Comparison of ENCODE assay signal across 8 cellular contexts in genomic region chr19:32066056-32066455, GRCh38.
"Had no signal": no experiment of that assay in that cellular context is flagged by ENCODE, and none has a peak within 500 bp of the region (broad histone marks: within the 10 kb centered on the region; RNA-seq: fewer than 3 reads in every experiment).

No MANE protein-coding gene starts in this region.

- H3K9me3 Mint-ChIP-seq: GM23338, H9 had no signal

- FAIRE-seq: H1, H54, HTR-8/SVneo, K562 had no signal

- DNase-seq: H9, HCEC 1CT, IMR-90 had no signal

- ATAC-seq: GM23338, K562 had no signal

- H3K4me3 ChIP-seq: GM23338, K562 had no signal

- H3K4me2 ChIP-seq: GM23338 had no signal

- H3K27ac Mint-ChIP-seq: GM23338 had no signal

- H2AFZ ChIP-seq: GM23338 had no signal

- H3K4me3 Mint-ChIP-seq: GM23338, H9 had no signal
